ENCODE assay signal across 18 cellular contexts in genomic region chr7:101119876-101120275, GRCh38. TPM values are rescaled to one million over a fixed set of nuclear protein-coding genes. Genes with fewer than 3 reads are reported as not detected.
A peak's percentile ranks its signal among the peaks of the same experiment; 100 is the strongest.
DNase-seq lines count a peak whose midpoint lies in the region; ATAC-seq and TF ChIP-seq lines count a peak whose summit lies in the region.
"Had no signal": no experiment of that assay in that cellular context is flagged by ENCODE, and none has a peak within 500 bp of the region (broad histone marks: within the 10 kb centered on the region; RNA-seq: fewer than 3 reads in every experiment).

No MANE protein-coding gene starts in this region.

- no peaks in the 10 kb centered on the region for H3K9me2 ChIP-seq in HCT116 (ENCODE audit: insufficient read depth)

- no peaks in the 10 kb centered on the region for H3K79me2 ChIP-seq in HCT116 (ENCODE audit: insufficient read depth, low read length)

- H3K36me3 ChIP-seq in HCT116 (ENCODE audit: control insufficient read depth in 1 of 2, insufficient read depth in 2 of 2, low read length in 2 of 2) = no peaks in the 10 kb centered on the region
- H3K36me3 ChIP-seq in adipocyte (ENCODE audit: control insufficient read depth, insufficient read depth, low read length, severe bottlenecking) = no peaks in the 10 kb centered on the region
- no peaks in the 10 kb centered on the region for H3K36me3 ChIP-seq in tibial artery
- H3K36me3 ChIP-seq in mucosa of descending colon (ENCODE audit: low read depth) = no peaks in the 10 kb centered on the region
- H3K36me3 ChIP-seq: stomach had no signal

- CTCF ChIA-PET in HCT116 (lab: Charles Lee) = interaction anchor here (0.6 to 1.7 kb wide), 3 partner anchors 19 to 43 kb away, joined by 3 to 5 read pairs (median 5); no protein-coding TSS in a partner anchor

- RAD21 ChIA-PET in HCT116 (lab: Charles Lee; ENCODE audit: low non-redundant PET in 1 of 2, low total read pairs in 2 of 2, uncharacterized antibody in 2 of 2, unreplicated experiment in 2 of 2) = no interaction called here

- H3K27ac ChIP-seq in HCT116 (ENCODE audit: low read depth, low read length) (no peak overlapping the region), tibial artery (peak overlapping the region; percentile 89 to 98)
- H3K27ac ChIP-seq: KMS-11 had no signal

- no peak for ATAC-seq in HCT116
- no peak for ATAC-seq in mucosa of descending colon
- ATAC-seq: right cardiac atrium had no signal

- POLR2A ChIA-PET in HCT116 (lab: Charles Lee) = interaction anchor here (2.9 kb wide), 1 partner anchor 7 kb away, joined by 18 read pairs; the partner anchor contains the start of gene SERPINE1

- H3K4me3 ChIP-seq in HCT116 (replicated peaks in 1 of 2; ENCODE audit: low read depth in 1 of 2, low read length in 2 of 2) (no peak overlapping the region), adipocyte (ENCODE audit: low read length) (no peak overlapping the region), fibroblast of mammary gland (ENCODE audit: control insufficient read depth, low read depth, low read length) (no peak overlapping the region), tibial artery (no peak overlapping the region), mucosa of descending colon (no peak overlapping the region)
- H3K4me3 ChIP-seq: stomach had no signal

- H3K27me3 ChIP-seq in HCT116 (ENCODE audit: insufficient read depth, low read length) (no peaks in the 10 kb centered on the region), adipocyte (replicated peaks; ENCODE audit: control insufficient read depth, insufficient read depth, low read length) (no peaks in the 10 kb centered on the region), tibial artery (no peaks in the 10 kb centered on the region)

- intact Hi-C loops in HCT116 (cut with micrococcal nuclease) (no loop called here), tibial artery (cut with DNase I; ENCODE audit: low total_unique reads) (no loop called here), mucosa of descending colon (cut with DNase I, micrococcal nuclease) (no loop called here)

- H3K9ac ChIP-seq in HCT116 (ENCODE audit: low read length) (no peak overlapping the region), adipocyte (ENCODE audit: low read length) (peak overlapping the region; percentile 39)
- H3K9ac ChIP-seq: KMS-11 had no signal

- DNase-seq in HCT116 (ENCODE audit: low read depth, low spot score) = no peak
- no peak for DNase-seq in adipocyte (ENCODE audit: low read depth)
- peak; percentile 63 for DNase-seq in fibroblast of mammary gland (ENCODE audit: low read depth)
- no peak for DNase-seq in tibial artery
- no peak for DNase-seq in mucosa of descending colon
- no peak for DNase-seq in GM19240 (ENCODE audit: insufficient read length, low spot score)
- DNase-seq in NCI-H1092 treated with DMSO at 0.1 percent for 48 hours (lab: John Stamatoyannopoulos, UW) = no peak
- DNase-seq: activated CD4-positive, CD25-positive, alpha-beta regulatory T cell treated with anti-CD3 and anti-CD28 coated beads, Interleukin-2, amount 50 U/mL, for 72 hours; midbrain; NCI-H1105; NCI-H2107; NCI-H526 treated with DMSO at 0.1 percent for 48 hours; nucleus accumbens; stomach; T-helper 9 cell had no signal

- H3K9me3 ChIP-seq in HCT116 (ENCODE audit: control insufficient read depth in 1 of 2, insufficient read depth in 1 of 2, low read depth in 1 of 2, low read length in 2 of 2) (no peaks in the 10 kb centered on the region), adipocyte (ENCODE audit: control insufficient read depth, low read length) (no peaks in the 10 kb centered on the region), tibial artery (no peaks in the 10 kb centered on the region), mucosa of descending colon (no peaks in the 10 kb centered on the region)
- H3K9me3 ChIP-seq: stomach had no signal

- TF ChIP-seq POLR2A in HCT116 (IDR thresholded peaks at IDR 0.05; ENCODE audit: borderline replicate concordance, extremely low read depth, insufficient read depth, insufficient read length) = no peak

- H2AFZ ChIP-seq in HCT116 (ENCODE audit: low read depth, low read length, poor library complexity, severe bottlenecking) = no peak overlapping the region

- H3K4me1 ChIP-seq in HCT116 (ENCODE audit: control insufficient read depth in 1 of 2, insufficient read depth in 2 of 2, low read length in 2 of 2) = peaks cover 50 to 91% of the 10 kb centered on the region in 2 experiments
- peaks cover 53% of the 10 kb centered on the region for H3K4me1 ChIP-seq in adipocyte (ENCODE audit: control insufficient read depth, insufficient read depth, low read length)
- H3K4me1 ChIP-seq in tibial artery = peaks cover 0 to 80% (median 63%) of the 10 kb centered on the region in 4 donors
- H3K4me1 ChIP-seq in mucosa of descending colon (ENCODE audit: low read depth) = no peaks in the 10 kb centered on the region

- no peak for TF ChIP-seq RAD21 in HCT116 (IDR thresholded peaks at IDR 0.05; ENCODE audit: low read depth)

- no peaks in the 10 kb centered on the region for H4K20me1 ChIP-seq in HCT116 (ENCODE audit: insufficient read depth)

- H3K4me2 ChIP-seq in HCT116 (ENCODE audit: low read length) = 0 out of 2 replicates have a peak overlapping the region, but pooled peaks have one; percentile 4
- H3K4me2 ChIP-seq: KMS-11 had no signal

- no peak for TF ChIP-seq CTCF in HCT116 (IDR thresholded peaks at IDR 0.05 in 2 of 3, conservative IDR thresholded peaks at IDR 0.05 in 1 of 3; ENCODE audit: borderline replicate concordance in 1 of 3, insufficient read depth in 1 of 3, low read depth in 2 of 3, low read length in 2 of 3)
- TF ChIP-seq CTCF in fibroblast of mammary gland (conservative IDR thresholded peaks at IDR 0.05; ENCODE audit: control insufficient read depth, insufficient read depth, low read depth, low read length) = no peak
- TF ChIP-seq CTCF in tibial artery (IDR thresholded peaks at IDR 0.05) = no peak
- TF ChIP-seq CTCF in mucosa of descending colon (IDR thresholded peaks at IDR 0.05) = no peak

- BruUV-seq in HCT116 (replicated peaks; lab: Mats Ljungman, UMichigan) = no TSS peak

TF ChIP-seq in HCT116, 20 proteins besides CTCF, POLR2A, EP300 and RAD21 (continues in another document):
- TF ChIP-seq EZH2phosphoT487 (IDR thresholded peaks at IDR 0.05; ENCODE audit: borderline replicate concordance) (no peak), CBX3 (IDR thresholded peaks at IDR 0.05; ENCODE audit: low read depth) (no peak), POLR2AphosphoS5 (IDR thresholded peaks at IDR 0.05; ENCODE audit: low read depth, low read length) (no peak), JUND (IDR thresholded peaks at IDR 0.05) (no peak), SIN3A (IDR thresholded peaks at IDR 0.05; ENCODE audit: low read depth) (no peak), ZBTB33 (IDR thresholded peaks at IDR 0.05; ENCODE audit: extremely low read depth, insufficient replicate concordance, low read length) (no peak), SRF (IDR thresholded peaks at IDR 0.05; ENCODE audit: low read depth) (no peak), FOSL1 (IDR thresholded peaks at IDR 0.05; ENCODE audit: low read depth) (no peak), EGR1 (IDR thresholded peaks at IDR 0.05; ENCODE audit: low read depth) (no peak)
- TF ChIP-seq, protein P1, sequence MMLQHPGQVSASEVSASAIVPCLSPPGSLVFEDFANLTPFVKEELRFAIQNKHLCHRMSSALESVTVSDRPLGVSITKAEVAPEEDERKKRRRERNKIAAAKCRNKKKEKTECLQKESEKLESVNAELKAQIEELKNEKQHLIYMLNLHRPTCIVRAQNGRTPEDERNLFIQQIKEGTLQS (IDR thresholded peaks at IDR 0.05) = no peak

RNA-seq across cellular contexts. Expression of gene SERPINE1, which starts 7.0 kb away (rescaled TPM):
- 12.8 TPM for total RNA-seq in HCT116 (2021; ENCODE audit: unreplicated experiment)
- 32.8 and 45.4 TPM in 2 replicates for polyA plus RNA-seq in HCT116 (2012)
- total RNA-seq in mucosa of descending colon = 1 to 10 TPM in 2 of 3 donors, under 1 TPM in 1; 0.55 to 2.9 (median 1.6) TPM

RNA-seq across cellular contexts. Expression of gene AP1S1, which starts 34.4 kb away (rescaled TPM):
- total RNA-seq in HCT116 (2021; ENCODE audit: unreplicated experiment) = 130 TPM
- 141 and 168 TPM in 2 replicates for polyA plus RNA-seq in HCT116 (2012)
- total RNA-seq in mucosa of descending colon = 10 to 100 TPM; 32.3 to 83.6 (median 63.9) TPM

RNA-seq across cellular contexts. Expression of gene TRIM56, which starts 34.6 kb away (rescaled TPM):
- total RNA-seq in HCT116 (2021; ENCODE audit: unreplicated experiment) (25.9 TPM), mucosa of descending colon (10 to 100 TPM; 47.9 to 55.3 (median 53.9) TPM)
- polyA plus RNA-seq in HCT116 (2012) = 11.2 and 13.1 TPM in 2 replicates

RNA-seq across cellular contexts. Expression of gene VGF, which starts 45.5 kb away (rescaled TPM):
- 43.2 TPM for total RNA-seq in HCT116 (2021; ENCODE audit: unreplicated experiment)
- 23.1 and 30.2 TPM in 2 replicates for polyA plus RNA-seq in HCT116 (2012)
- total RNA-seq in mucosa of descending colon = under 1 TPM; 0.38 to 0.84 (median 0.46) TPM
- total RNA-seq: right cardiac atrium, urinary bladder had no signal
